Comparison of ENCODE assay signal across 8 cellular contexts in the genomic region with DNA sequence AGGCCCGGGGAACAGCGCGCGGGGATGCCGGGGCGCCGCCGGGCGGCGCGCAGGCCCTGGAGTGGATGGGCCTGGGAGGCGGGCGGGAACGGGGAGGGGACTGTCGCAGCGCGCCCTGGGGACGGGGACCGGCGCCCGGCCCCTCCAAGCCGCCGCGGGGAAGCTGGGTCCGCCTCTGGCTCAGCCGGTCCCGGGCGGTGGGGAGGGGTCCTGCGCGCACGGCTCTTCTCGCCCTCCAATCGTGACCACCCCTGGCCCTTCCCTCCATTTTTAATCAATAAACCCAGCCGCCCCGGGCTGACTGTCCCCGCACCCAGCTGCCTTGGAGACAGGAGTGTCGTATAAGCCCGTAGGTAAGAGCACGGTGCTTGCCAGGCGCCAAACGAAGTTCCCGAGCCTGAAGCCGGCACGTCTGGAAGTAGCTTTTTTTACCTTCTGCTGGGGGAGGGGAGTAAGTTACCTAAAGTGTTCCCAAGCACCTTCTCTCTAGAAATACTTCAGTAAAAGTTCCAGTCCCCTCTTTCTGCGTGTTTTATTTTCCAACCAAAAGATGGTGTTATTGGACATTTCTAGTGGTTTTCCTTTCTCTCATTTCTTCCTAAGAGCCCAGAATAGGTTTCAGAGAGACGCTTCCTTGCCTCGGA. TPM values are rescaled to one million over a fixed set of nuclear protein-coding genes. Genes with fewer than 3 reads are reported as not detected.
DNase-seq lines count a peak whose midpoint lies in the region; ATAC-seq and TF ChIP-seq lines count a peak whose summit lies in the region.

No MANE protein-coding gene starts in this region.

- H3K79me2 ChIP-seq in H9 (ENCODE audit: insufficient read depth, low read length) (peaks cover 18% of the 10 kb centered on the region), MM.1S (ENCODE audit: low read length) (peaks cover 29% of the 10 kb centered on the region)

- peaks cover 6% of the 10 kb centered on the region for H3K79me1 ChIP-seq in H9 (ENCODE audit: insufficient read depth, low read depth, low read length, poor library complexity, severe bottlenecking)

- H4K20me1 ChIP-seq in H9 (ENCODE audit: control insufficient read depth, insufficient read depth, insufficient read length) = peaks cover 5% of the 10 kb centered on the region
- no peaks in the 10 kb centered on the region; the same call in 1 of the 2 replicates for H4K20me1 ChIP-seq in MM.1S (ENCODE audit: insufficient read depth, low read length)

- H3K36me3 Mint-ChIP-seq in H9 (ENCODE audit: insufficient read depth in 1 of 3, low read depth in 3 of 3) = peaks cover 1 to 15% (median 5%) of the 10 kb centered on the region in 3 experiments; a peak in 6 of 7 replicates
- H3K36me3 Mint-ChIP-seq in T-helper 17 cell (ENCODE audit: low read depth) = no peaks in the 10 kb centered on the region

- H3K9me3 Mint-ChIP-seq in H9 = peaks cover 3 to 6% of the 10 kb centered on the region in 2 experiments; a peak in 3 of 5 replicates

- H2BK20ac ChIP-seq in H9 (ENCODE audit: low read depth, low read length, poor library complexity, severe bottlenecking) = no peak overlapping the region

- no peak for TF ChIP-seq CTCF in H9 (conservative IDR thresholded peaks at IDR 0.05)
- TF ChIP-seq CTCF in MM.1S (IDR thresholded peaks at IDR 0.05; ENCODE audit: low read length) = no peak

- DNase-seq in GDM1 (lab: John Stamatoyannopoulos, UW) (peak; percentile 25), H9 (peak; percentile 73), MM.1S (peak; percentile 37), T-helper 17 cell (peak in 1 of 3 donors; percentile 24), cerebellum (ENCODE audit: low spot score) (peak; percentile 67), left colon (peak; percentile 50 to 71), CD1c-positive myeloid dendritic cell (ENCODE audit: extremely low spot score) (no peak)
- DNase-seq in stimulated activated CD4-positive, alpha-beta T cell treated with anti-CD3 and anti-CD28 coated beads, Interleukin-2, amount 100 ng/mL, for 4 hours (ENCODE audit: low read depth) = peak; percentile 24

- H3K23ac ChIP-seq in H9 (ENCODE audit: insufficient read length, low read depth, low read length) = no peak overlapping the region

- H3K14ac ChIP-seq in H9 (ENCODE audit: insufficient read depth, low read length) = peak overlapping the region; percentile 33

- H2BK120ac ChIP-seq in H9 (ENCODE audit: low read depth, low read length, poor library complexity, severe bottlenecking) = no peak overlapping the region

- ATAC-seq in T-helper 17 cell (peak; percentile 32), left colon (peak; percentile 40)

- peak overlapping the region; percentile 82 for H3K18ac ChIP-seq in H9 (ENCODE audit: insufficient read length, low read depth, low read length)

- H3K27ac ChIP-seq in H9 (ENCODE audit: insufficient read length, low read depth, low read length) (no peak overlapping the region), MM.1S (ENCODE audit: low read length) (no peak overlapping the region)

- H4K8ac ChIP-seq in H9 (replicated peaks; ENCODE audit: insufficient read length, low read depth, low read length) = no peak overlapping the region

- intact Hi-C loops in left colon (cut with DNase I, micrococcal nuclease) = loop anchor here (5.0 to 10.0 kb wide), 2 partner anchors 56 to 68 kb away; a partner anchor contains a TSS

- H2BK15ac ChIP-seq in H9 (ENCODE audit: low read depth, low read length) = no peak overlapping the region

- H2AFZ ChIP-seq in H9 (ENCODE audit: low read length) = no peak overlapping the region
- peak overlapping the region; percentile 90 for H2AFZ ChIP-seq in MM.1S (ENCODE audit: low read length)

- H3K9me2 ChIP-seq in MM.1S (replicated peaks; ENCODE audit: insufficient read depth, low read length) = no peaks in the 10 kb centered on the region

- H3K27me3 Mint-ChIP-seq in H9 (ENCODE audit: low read depth) (peaks cover 13% of the 10 kb centered on the region), T-helper 17 cell (peaks cover 7% of the 10 kb centered on the region)

- H2BK12ac ChIP-seq in H9 (ENCODE audit: insufficient read length, low read depth, low read length) = no peak overlapping the region

- H3K9ac ChIP-seq in H9 (ENCODE audit: extremely low read depth, insufficient read length, low read length) = peak overlapping the region; percentile 79
- peak overlapping the region; percentile 66; the same call in 1 of the 2 replicates for H3K9ac ChIP-seq in MM.1S (ENCODE audit: low read length)

- H3K4me1 ChIP-seq in H9 (ENCODE audit: insufficient read depth, low read length) = no peaks in the 10 kb centered on the region; the same call in 1 of the 2 replicates
- peaks cover 6% of the 10 kb centered on the region for H3K4me1 ChIP-seq in MM.1S (ENCODE audit: low read length)

- no peak overlapping the region for H4K5ac ChIP-seq in H9 (ENCODE audit: insufficient read length, low read depth, low read length)

- H3K4ac ChIP-seq in H9 (ENCODE audit: low read depth, low read length) = no peak overlapping the region

- no peak overlapping the region for H2BK5ac ChIP-seq in H9 (ENCODE audit: insufficient read length, low read length)

- H3K23me2 ChIP-seq in H9 (ENCODE audit: insufficient read length, low read depth, low read length, poor library complexity, severe bottlenecking) = peaks cover 9% of the 10 kb centered on the region

- H3K27me3 ChIP-seq in H9 (ENCODE audit: insufficient read depth, low read length) = no peaks in the 10 kb centered on the region
- H3K27me3 ChIP-seq in MM.1S (replicated peaks; ENCODE audit: insufficient read depth, low read length) = peaks cover 22% of the 10 kb centered on the region

- H3K4me2 ChIP-seq in H9 (ENCODE audit: insufficient read depth, insufficient read length, low read length) (peak overlapping the region; percentile 82), MM.1S (ENCODE audit: low read depth, low read length) (peak overlapping the region; percentile 92)

- peak overlapping the region; percentile 79 for H3K4me3 ChIP-seq in MM.1S (ENCODE audit: low read length)

- H3K4me3 Mint-ChIP-seq in H9 (peak overlapping the region; percentile 73 to 82), T-helper 17 cell (peak overlapping the region; percentile 90)

- H3K9me3 ChIP-seq in H9 (ENCODE audit: control insufficient read depth, low read depth, low read length) (no peaks in the 10 kb centered on the region), MM.1S (replicated peaks; ENCODE audit: insufficient read depth, low read length) (no peaks in the 10 kb centered on the region), T-helper 17 cell (ENCODE audit: control insufficient read depth, low read length, poor library complexity, severe bottlenecking) (no peaks in the 10 kb centered on the region)

- H3K36me3 ChIP-seq in MM.1S (replicated peaks; ENCODE audit: insufficient read depth, low read length) = no peaks in the 10 kb centered on the region

- no peak overlapping the region for H2AK5ac ChIP-seq in H9 (ENCODE audit: insufficient read length, low read length)

- H3K56ac ChIP-seq in H9 (ENCODE audit: insufficient read length, low read depth, low read length) = no peak overlapping the region

- WGBS in H9 (ENCODE audit: extremely low coverage, insufficient read length, low lambda C conversion rate) = no CpG with 5 or more reads among the region's 47 CpGs

- H3K27ac Mint-ChIP-seq in H9 (peak overlapping the region; percentile 92 to 94 (median 94)), T-helper 17 cell (peak overlapping the region; percentile 92)

- no peak overlapping the region for H4K91ac ChIP-seq in H9 (ENCODE audit: insufficient read length, low read depth, low read length)

- H3F3A ChIP-seq in MM.1S (ENCODE audit: insufficient read depth, low read length) = peaks cover 3% of the 10 kb centered on the region; the same call in 1 of the 2 replicates

- no peak overlapping the region for H3T11ph ChIP-seq in H9 (ENCODE audit: low read length)

- H3K4me1 Mint-ChIP-seq in H9 (peaks cover 30 to 32% of the 10 kb centered on the region in 2 experiments), T-helper 17 cell (peaks cover 29% of the 10 kb centered on the region)

RNA-seq across cellular contexts. Expression of a gene that starts 0.8 kb away (rescaled TPM):
- total RNA-seq in H9 (2021) (30.8 and 40.9 TPM in 2 replicates), T-helper 17 cell (10 to 100 TPM; 17.8 to 19.5 TPM), cerebellum (18.1 TPM), left colon (10 to 100 TPM; 22.1 to 28.2 TPM)

RNA-seq across cellular contexts. Expression of a gene that starts 55.8 kb away (rescaled TPM):
- 77.9 and 82.4 TPM in 2 replicates for total RNA-seq in H9 (2021)
- 10 to 100 TPM; 32.3 to 34.1 TPM for total RNA-seq in T-helper 17 cell
- 65.1 TPM for total RNA-seq in cerebellum
- total RNA-seq in left colon = 10 to 100 TPM; 33.0 to 36.3 TPM
